ENCODE assay signal across 9 cellular contexts in genomic region chr1:200905411-200906052, GRCh38. TPM values are rescaled to one million over a fixed set of nuclear protein-coding genes. Genes with fewer than 3 reads are reported as not detected.
DNase-seq lines count a peak whose midpoint lies in the region; ATAC-seq and TF ChIP-seq lines count a peak whose summit lies in the region.
"Had no signal": no experiment of that assay in that cellular context is flagged by ENCODE, and none has a peak within 500 bp of the region (broad histone marks: within the 10 kb centered on the region; RNA-seq: fewer than 3 reads in every experiment).

No MANE protein-coding gene starts in this region.

- H3K79me2 ChIP-seq in mammary epithelial cell (ENCODE audit: insufficient read depth, low read length): no peaks in the 10 kb centered on the region

- no peak for TF ChIP-seq CTCF in mammary epithelial cell (conservative IDR thresholded peaks at IDR 0.05 in 1 of 2, IDR thresholded peaks at IDR 0.05 in 1 of 2; ENCODE audit: extremely low read depth in 1 of 2, insufficient read depth in 1 of 2, low read depth in 1 of 2, low read length in 2 of 2)

- no peaks in the 10 kb centered on the region for H3K9me3 ChIP-seq in mammary epithelial cell (replicated peaks; ENCODE audit: insufficient read depth, low read length)

- dilution Hi-C loops in mammary epithelial cell (cut with HindIII; ENCODE audit: low sequenced_read_pairs): no loop called here

- no peak overlapping the region for H3K4me2 ChIP-seq in mammary epithelial cell (ENCODE audit: insufficient read depth, low read depth, low read length)

- H2AFZ ChIP-seq in mammary epithelial cell (ENCODE audit: low read depth, low read length): no peak overlapping the region

- in situ Hi-C loops in mammary epithelial cell (cut with MboI; ENCODE audit: low sequenced_read_pairs in 2 of 2): no loop called here

- H3K4me1 ChIP-seq in mammary epithelial cell (ENCODE audit: insufficient read depth, low read length): peaks cover 32% of the 10 kb centered on the region

- H3K27ac ChIP-seq in mammary epithelial cell (ENCODE audit: insufficient read depth, low read depth, low read length): no peak overlapping the region

- peaks cover 12% of the 10 kb centered on the region for H3K36me3 ChIP-seq in mammary epithelial cell (ENCODE audit: insufficient read depth, low read length)

- CTCF ChIA-PET in mammary epithelial cell (lab: Charles Lee; ENCODE audit: low non-redundant PET): no interaction called here

- no peak overlapping the region for H3K9ac ChIP-seq in mammary epithelial cell (ENCODE audit: insufficient read depth, low read length)

- no peak overlapping the region for H3K4me3 ChIP-seq in mammary epithelial cell (replicated peaks in 1 of 3; ENCODE audit: insufficient read depth in 1 of 3, low read depth in 2 of 3, low read length in 3 of 3)

- ATAC-seq in HG03139 (IDR thresholded peaks at IDR 0.05; ENCODE audit: unreplicated experiment): no peak

- 47% methylated on average over 4 of the region's 4 CpGs for WGBS in mammary epithelial cell (ENCODE audit: low coverage, missing lambda C conversion rate)

- no TSS peak for BruUV-seq in mammary epithelial cell (replicated peaks; lab: Mats Ljungman, UMichigan)

- peak; percentile 49 for DNase-seq in activated naive CD4-positive, alpha-beta T cell treated with Interleukin-2 at 50 U/mL for 16 hours
- no peak for DNase-seq in activated naive CD4-positive, alpha-beta T cell treated with anti-CD3 and anti-CD28 coated beads, Interleukin-2, amount 50 U/mL, for 16 hours
- peak; percentile 45 for DNase-seq in HuH-7 (ENCODE audit: low spot score)
- peak; percentile 89 for DNase-seq in mammary epithelial cell
- peak; percentile 36 for DNase-seq in stimulated activated naive CD4-positive, alpha-beta T cell treated with Interleukin-2 at 50 U/mL for 16 hours (lab: John Stamatoyannopoulos, UW)
- DNase-seq in DMS153 (lab: John Stamatoyannopoulos, UW): no peak
- DNase-seq in SW 1271 (lab: John Stamatoyannopoulos, UW): no peak
- DNase-seq: KBM-7 had no signal

- H4K20me1 ChIP-seq in mammary epithelial cell (ENCODE audit: insufficient read depth, low read length): no peaks in the 10 kb centered on the region

- intact Hi-C loops in mammary epithelial cell (cut with micrococcal nuclease): loop anchor here (1.0 kb wide), 1 partner anchor 9 kb away; no protein-coding TSS in a partner anchor

- no peaks in the 10 kb centered on the region for H3K27me3 ChIP-seq in mammary epithelial cell (ENCODE audit: insufficient read depth, low read length)

RNA-seq across cellular contexts. Expression of gene INAVA, which starts 10.8 kb away (rescaled TPM):
- 10 to 100 TPM; 26.5 to 27.2 TPM for total RNA-seq in mammary epithelial cell
- polyA plus RNA-seq in mammary epithelial cell: 11.4 TPM
- 17.4 TPM for polyA minus RNA-seq in mammary epithelial cell

RNA-seq across cellular contexts. Expression of gene GPR25, which starts 32.8 kb away (rescaled TPM):
- not detected for total RNA-seq in mammary epithelial cell
- polyA plus RNA-seq in mammary epithelial cell: not detected
- not detected for polyA minus RNA-seq in mammary epithelial cell

Comparison
In these comparisons a context has a peak if more than half of its experiments do, and no peak if none do; other contexts are left out.
1. DNase-seq: peak in activated naive CD4-positive, alpha-beta T cell treated with Interleukin-2 at 50 U/mL for 16 hours (single experiment), HuH-7 (single experiment), mammary epithelial cell (single experiment) and stimulated activated naive CD4-positive, alpha-beta T cell treated with Interleukin-2 at 50 U/mL for 16 hours (single experiment); none in activated naive CD4-positive, alpha-beta T cell treated with anti-CD3 and anti-CD28 coated beads, Interleukin-2, amount 50 U/mL, for 16 hours (single experiment), DMS153 (single experiment) and SW 1271 (0 of 2).